1 cellular context compared by ENCODE assay signal in the genomic region with DNA sequence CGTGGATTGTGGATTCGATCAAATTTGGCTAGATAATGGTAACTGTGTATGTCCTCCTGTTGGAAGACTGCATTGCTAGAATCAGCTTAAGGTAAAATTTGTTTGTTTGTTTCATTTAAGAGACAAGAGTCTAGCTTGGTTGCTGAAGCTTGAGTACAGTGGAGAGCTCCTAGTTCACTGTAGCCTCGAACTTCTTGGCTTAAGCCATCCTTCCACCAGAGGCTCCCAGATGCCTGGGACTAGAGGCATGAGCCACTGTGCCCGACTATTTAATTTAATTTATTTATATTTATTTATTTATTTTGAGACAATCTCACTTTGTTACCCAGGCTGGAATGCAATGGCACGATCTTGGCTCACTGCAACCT.
TF ChIP-seq lines count a peak whose summit lies in the region.

No MANE protein-coding gene starts in this region.

TF ChIP-seq in IMR-90, 13 proteins besides CTCF, POLR2A, EP300 and RAD21:
- TF ChIP-seq, protein P1, sequence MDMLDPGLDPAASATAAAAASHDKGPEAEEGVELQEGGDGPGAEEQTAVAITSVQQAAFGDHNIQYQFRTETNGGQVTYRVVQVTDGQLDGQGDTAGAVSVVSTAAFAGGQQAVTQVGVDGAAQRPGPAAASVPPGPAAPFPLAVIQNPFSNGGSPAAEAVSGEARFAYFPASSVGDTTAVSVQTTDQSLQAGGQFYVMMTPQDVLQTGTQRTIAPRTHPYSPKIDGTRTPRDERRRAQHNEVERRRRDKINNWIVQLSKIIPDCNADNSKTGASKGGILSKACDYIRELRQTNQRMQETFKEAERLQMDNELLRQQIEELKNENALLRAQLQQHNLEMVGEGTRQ (IDR thresholded peaks at IDR 0.05; ENCODE audit: low read depth, low read length), result no peak
- TF ChIP-seq CEBPB (IDR thresholded peaks at IDR 0.05; ENCODE audit: low read depth, low read length), result no peak
- no peak for TF ChIP-seq BHLHE40 (IDR thresholded peaks at IDR 0.05; ENCODE audit: low read depth, low read length)
- no peak for TF ChIP-seq MXI1 (IDR thresholded peaks at IDR 0.05; ENCODE audit: borderline replicate concordance, low read depth, low read length)
- no peak for TF ChIP-seq CHD1 (IDR thresholded peaks at IDR 0.05; ENCODE audit: low read depth, low read length)
- TF ChIP-seq MAFK (IDR thresholded peaks at IDR 0.05; ENCODE audit: low read depth, low read length), result no peak
- TF ChIP-seq RCOR1 (IDR thresholded peaks at IDR 0.05; ENCODE audit: insufficient replicate concordance, low read length), result no peak
- no peak for TF ChIP-seq NFE2L2 (IDR thresholded peaks at IDR 0.05; ENCODE audit: low read depth, low read length)
